24 cellular contexts compared by ENCODE assay signal in the genomic region with DNA sequence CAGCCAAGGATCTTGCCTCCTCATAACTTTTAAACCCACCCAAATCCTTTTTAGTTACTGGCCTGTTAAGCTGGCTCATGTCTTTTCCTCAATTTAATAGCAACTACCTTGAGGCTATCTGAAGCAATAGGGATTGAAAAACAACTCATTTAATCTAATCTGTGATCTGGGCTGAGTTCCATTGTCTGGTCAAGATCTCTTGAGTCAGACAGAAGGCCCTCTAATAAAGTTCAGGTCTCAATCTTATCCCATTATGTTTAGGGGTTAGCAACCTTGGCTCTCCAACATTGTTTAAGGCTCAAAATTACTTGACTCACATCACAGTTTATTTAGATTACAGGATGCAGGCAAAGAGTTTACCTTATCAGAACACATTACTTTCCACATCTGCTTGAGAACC.
DNase-seq lines count a peak whose midpoint lies in the region; ATAC-seq and TF ChIP-seq lines count a peak whose summit lies in the region.
"Had no signal": no experiment of that assay in that cellular context is flagged by ENCODE, and none has a peak within 500 bp of the region (broad histone marks: within the 10 kb centered on the region; RNA-seq: fewer than 3 reads in every experiment).

No MANE protein-coding gene starts in this region.

- H3K9ac ChIP-seq in endodermal cell (ENCODE audit: extremely low read depth, low read length, poor library complexity, severe bottlenecking) = no peak overlapping the region

- no peak for TF ChIP-seq CTCF in HFFc6 (IDR thresholded peaks at IDR 0.05)
- no peak for TF ChIP-seq CTCF in endodermal cell (conservative IDR thresholded peaks at IDR 0.05)

- H3K27me3 ChIP-seq in endodermal cell (ENCODE audit: control insufficient read depth, insufficient read depth, low read length, poor library complexity, severe bottlenecking) = no peaks in the 10 kb centered on the region
- H3K27me3 ChIP-seq: SJSA1 had no signal

- peaks cover 39% of the 10 kb centered on the region for H3K4me1 Mint-ChIP-seq in HFFc6 (ENCODE audit: low read depth)
- H3K4me1 Mint-ChIP-seq in endodermal cell = peaks cover 22% of the 10 kb centered on the region
- H3K4me1 Mint-ChIP-seq: H9 had no signal

- H3K36me3 ChIP-seq in endodermal cell (ENCODE audit: control insufficient read depth, insufficient read depth, low read length) = no peaks in the 10 kb centered on the region
- H3K36me3 ChIP-seq: SJSA1 had no signal

- peak overlapping the region; percentile 2 for H3K4me3 ChIP-seq in endodermal cell (ENCODE audit: low read length)
- H3K4me3 ChIP-seq: SJSA1 had no signal

- H3K27ac ChIP-seq in endodermal cell (ENCODE audit: low read depth, low read length) = no peak overlapping the region
- H3K27ac ChIP-seq: HL-60, SJSA1 had no signal

- peaks cover 7% of the 10 kb centered on the region for H3K9me3 Mint-ChIP-seq in HFFc6
- no peaks in the 10 kb centered on the region for H3K9me3 Mint-ChIP-seq in endodermal cell
- H3K9me3 Mint-ChIP-seq: H9 had no signal

- peak; percentile 43 for DNase-seq in HFFc6
- DNase-seq in RPMI7951 (ENCODE audit: low read depth) = peak; percentile 66
- DNase-seq in endodermal cell = no peak
- DNase-seq in amniotic stem cell (lab: John Stamatoyannopoulos, UW) = no peak
- DNase-seq: ACHN; C1 segment of cervical spinal cord; CD8-positive, alpha-beta T cell; DMS153; GDM1; H9; KBM-7; NCI-H1092 treated with DMSO at 0.1 percent for 48 hours; NCI-H146; NCI-H2029; NCI-H226; NCI-H510A treated with DMSO at 0.1 percent for 48 hours; NCI-H774 had no signal

- no peaks in the 10 kb centered on the region for H3K4me1 ChIP-seq in endodermal cell (ENCODE audit: control insufficient read depth, insufficient read depth, low read length)

- H3K27ac Mint-ChIP-seq in HFFc6 (no peak overlapping the region), endodermal cell (no peak overlapping the region)
- H3K27ac Mint-ChIP-seq: CD8-positive, alpha-beta T cell; H9 had no signal

- no peaks in the 10 kb centered on the region for H3K9me3 ChIP-seq in endodermal cell (ENCODE audit: control insufficient read depth, low read length)

- ATAC-seq in HG03460 (IDR thresholded peaks at IDR 0.05; ENCODE audit: unreplicated experiment) (no peak), GM21423 (IDR thresholded peaks at IDR 0.05; ENCODE audit: unreplicated experiment) (no peak), GM21367 (IDR thresholded peaks at IDR 0.05; ENCODE audit: unreplicated experiment) (no peak)
- ATAC-seq: CD8-positive, alpha-beta T cell; HepG2; Right ventricle myocardium inferior had no signal

- H3K36me3 Mint-ChIP-seq in HFFc6 (ENCODE audit: low read depth) (0 out of 2 replicates have a peak, but pooled peaks cover 5% of the 10 kb centered on the region), endodermal cell (ENCODE audit: low read depth) (no peaks in the 10 kb centered on the region)
- H3K36me3 Mint-ChIP-seq: CD8-positive, alpha-beta T cell had no signal

- H3K27me3 Mint-ChIP-seq in HFFc6 (ENCODE audit: insufficient read depth) = no peaks in the 10 kb centered on the region; the same call in 1 of the 2 replicates
- H3K27me3 Mint-ChIP-seq in endodermal cell (ENCODE audit: insufficient read depth) = no peaks in the 10 kb centered on the region

- H3K4me3 Mint-ChIP-seq in HFFc6 (no peak overlapping the region), endodermal cell (no peak overlapping the region)
- H3K4me3 Mint-ChIP-seq: CD8-positive, alpha-beta T cell; H9 had no signal

Comparison
In these comparisons a context has a peak if more than half of its experiments do, and no peak if none do; other contexts are left out.
1. DNase-seq: peak in HFFc6 (single experiment) and RPMI7951 (single experiment); none in endodermal cell (single experiment) and amniotic stem cell (single experiment).